In the genomic region with DNA sequence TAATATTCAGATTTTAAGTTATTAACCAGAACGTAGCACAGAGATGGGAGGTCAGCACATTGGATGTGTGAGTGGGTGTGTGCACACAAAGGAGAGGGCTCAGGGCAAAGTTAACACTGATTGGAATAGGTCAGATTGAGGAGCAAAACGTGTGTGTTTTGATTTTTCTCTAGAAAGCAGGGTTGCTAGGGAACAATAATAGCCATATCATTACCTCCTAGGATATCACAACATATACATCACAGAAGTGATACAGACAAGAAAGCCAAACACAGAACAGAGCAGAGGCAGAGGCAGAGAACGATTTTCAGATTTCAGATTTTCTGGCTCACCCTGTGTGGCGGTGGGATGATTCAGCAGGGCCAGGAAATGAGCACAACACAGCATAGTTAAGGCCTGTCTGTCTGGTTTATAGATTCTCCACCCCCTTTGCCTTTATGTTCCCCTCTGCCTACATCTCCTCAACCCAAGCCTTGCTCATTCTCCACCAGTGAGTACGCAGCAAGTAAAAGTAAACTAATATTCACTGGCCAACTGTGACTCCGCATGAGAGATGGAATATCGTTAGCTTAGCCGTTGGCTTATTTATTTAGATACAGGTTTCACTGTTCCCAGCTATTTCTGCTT, we compare ENCODE assay signal across 8 cellular contexts.
DNase-seq lines count a peak whose midpoint lies in the region; ATAC-seq lines count a peak whose summit lies in the region.

No MANE protein-coding gene starts in this region.

- ATAC-seq in GM18867 (IDR thresholded peaks at IDR 0.05; ENCODE audit: unreplicated experiment) (no peak), HG03439 (IDR thresholded peaks at IDR 0.05; ENCODE audit: unreplicated experiment) (no peak), GM19035 (IDR thresholded peaks at IDR 0.05; ENCODE audit: unreplicated experiment) (no peak)

- H3K4me1 ChIP-seq in esophagus (ENCODE audit: control insufficient read depth in 2 of 2, insufficient read depth in 2 of 2, low read length in 1 of 2) (peaks cover 0 to 6% of the 10 kb centered on the region in 2 donors), skeletal muscle satellite cell (ENCODE audit: control insufficient read depth, insufficient read depth, low read length) (peaks cover 46% of the 10 kb centered on the region)

- DNase-seq in NCI-H2107 treated with DMSO at 0.1 percent for 48 hours (lab: John Stamatoyannopoulos, UW; ENCODE audit: unreplicated experiment) (peak; percentile 18), NCI-H2107 (lab: John Stamatoyannopoulos, UW) (no peak), NCI-H69 (lab: John Stamatoyannopoulos, UW) (peak; percentile 91)

- peak overlapping the region; percentile 63 for H3K4me2 ChIP-seq in skeletal muscle satellite cell (ENCODE audit: low read length)

- H3K9ac ChIP-seq in skeletal muscle satellite cell (ENCODE audit: low read depth, low read length) = peak overlapping the region; percentile 56

- no peaks in the 10 kb centered on the region for H3K27me3 ChIP-seq in esophagus (ENCODE audit: control insufficient read depth in 1 of 2, insufficient read depth in 2 of 2, low read length in 2 of 2)
- no peaks in the 10 kb centered on the region for H3K27me3 ChIP-seq in skeletal muscle satellite cell (ENCODE audit: control insufficient read depth, insufficient read depth, low read length)

- WGBS in esophagus, 2 donors = 30 to 36% methylated on average over 8 of the region's 8 CpGs

- H3K4me3 ChIP-seq in esophagus (ENCODE audit: low read depth in 1 of 2, low read length in 2 of 2) (no peak overlapping the region), skeletal muscle satellite cell (ENCODE audit: low read length) (peak overlapping the region; percentile 8)

- H3K36me3 ChIP-seq in esophagus (ENCODE audit: control insufficient read depth in 2 of 2, insufficient read depth in 2 of 2, low read length in 1 of 2) (no peaks in the 10 kb centered on the region), skeletal muscle satellite cell (ENCODE audit: insufficient read depth, low read length) (no peaks in the 10 kb centered on the region)

- peak overlapping the region; percentile 95 for H3K27ac ChIP-seq in esophagus (ENCODE audit: low read depth in 2 of 2, low read length in 1 of 2)

- H3K9me3 ChIP-seq in esophagus (ENCODE audit: control insufficient read depth in 2 of 2, insufficient read depth in 1 of 2, low read depth in 1 of 2, low read length in 1 of 2) (no peaks in the 10 kb centered on the region), skeletal muscle satellite cell (replicated peaks; ENCODE audit: low read length) (no peaks in the 10 kb centered on the region)
